17 cellular contexts compared by ENCODE assay signal in genomic region chr12:113172185-113172584, GRCh38.
A peak's percentile ranks its signal among the peaks of the same experiment; 100 is the strongest.
DNase-seq lines count a peak whose midpoint lies in the region; TF ChIP-seq lines count a peak whose summit lies in the region.
"Had no signal": no experiment of that assay in that cellular context is flagged by ENCODE, and none has a peak within 500 bp of the region (broad histone marks: within the 10 kb centered on the region; RNA-seq: fewer than 3 reads in every experiment).

No MANE protein-coding gene starts in this region.

- H3K9me3 ChIP-seq in BLaER1 (peaks cover 6% of the 10 kb centered on the region), DOHH2 (ENCODE audit: control insufficient read depth, insufficient read depth, low read length) (no peaks in the 10 kb centered on the region), SU-DHL-6 (ENCODE audit: insufficient read depth, low read length) (no peaks in the 10 kb centered on the region), parathyroid adenoma (ENCODE audit: control insufficient read depth, low read length) (no peaks in the 10 kb centered on the region)
- H3K9me3 ChIP-seq: SK-N-SH had no signal

- H3K4me1 ChIP-seq in BLaER1 (peaks cover 84% of the 10 kb centered on the region), DOHH2 (ENCODE audit: control insufficient read depth, low read length) (peaks cover 43% of the 10 kb centered on the region), parathyroid adenoma (peaks cover 20% of the 10 kb centered on the region)

- H2AFZ ChIP-seq in SU-DHL-6 (ENCODE audit: low read depth, low read length, severe bottlenecking) (no peak overlapping the region), parathyroid adenoma (no peak overlapping the region)

- H3K27ac ChIP-seq in BLaER1: peak overlapping the region; percentile 94
- H3K27ac ChIP-seq in DOHH2 (ENCODE audit: low read depth, low read length): peak overlapping the region; percentile 92
- peak overlapping the region; percentile 93 for H3K27ac ChIP-seq in SU-DHL-6 (ENCODE audit: low read depth, low read length)
- peak overlapping the region; percentile 40 for H3K27ac ChIP-seq in parathyroid adenoma

- H3K9me2 ChIP-seq in DOHH2 (replicated peaks; ENCODE audit: control insufficient read depth, low read length): no peaks in the 10 kb centered on the region
- no peaks in the 10 kb centered on the region for H3K9me2 ChIP-seq in SU-DHL-6 (replicated peaks; ENCODE audit: insufficient read depth, low read length)
- H3K9me2 ChIP-seq: SK-N-SH had no signal

- H4K20me1 ChIP-seq in BLaER1 (no peaks in the 10 kb centered on the region), DOHH2 (ENCODE audit: control insufficient read depth, insufficient read depth, low read depth, low read length) (no peaks in the 10 kb centered on the region), SU-DHL-6 (ENCODE audit: low read depth, low read length) (no peaks in the 10 kb centered on the region)

- H3K36me3 ChIP-seq in BLaER1 (peaks cover 85% of the 10 kb centered on the region), DOHH2 (ENCODE audit: control insufficient read depth, low read length) (peaks cover 86% of the 10 kb centered on the region), SU-DHL-6 (ENCODE audit: low read length) (peaks cover 18% of the 10 kb centered on the region), parathyroid adenoma (ENCODE audit: control insufficient read depth, insufficient read depth, low read length) (no peaks in the 10 kb centered on the region)

- H3K4me3 ChIP-seq in BLaER1 (peak overlapping the region; percentile 26; the same call in 1 of the 2 replicates), DOHH2 (ENCODE audit: low read length) (peak overlapping the region; percentile 49), SU-DHL-6 (ENCODE audit: insufficient read depth, low read length, poor library complexity, severe bottlenecking) (no peak overlapping the region), parathyroid adenoma (ENCODE audit: low read depth, low read length) (no peak overlapping the region)

- DNase-seq in stimulated activated naive CD4-positive, alpha-beta T cell (lab: John Stamatoyannopoulos, UW): no peak
- DNase-seq in NCI-H2227 treated with DMSO at 0.1 percent for 48 hours (lab: John Stamatoyannopoulos, UW): no peak
- DNase-seq in activated naive CD4-positive, alpha-beta T cell treated with anti-CD3 and anti-CD28 coated beads, Interleukin-2, amount 50 U/mL, for 16 hours: no peak
- no peak for DNase-seq in activated CD4-positive, CD25-positive, alpha-beta regulatory T cell (lab: John Stamatoyannopoulos, UW)
- DNase-seq: CD4-positive, CD25-positive, alpha-beta regulatory T cell; HCEC 1CT; KG1; NCI-H1048; NCI-H1417; NCI-H1694; NCI-H2029 treated with DMSO at 0.1 percent for 48 hours; NCI-H526 treated with DMSO at 0.1 percent for 48 hours; SK-N-SH had no signal

- TF ChIP-seq CTCF in DOHH2 (IDR thresholded peaks at IDR 0.05; ENCODE audit: low read depth, low read length, poor library complexity, severe bottlenecking) (no peak), SU-DHL-6 (IDR thresholded peaks at IDR 0.05; ENCODE audit: insufficient read depth, low read length, poor library complexity, severe bottlenecking) (no peak), parathyroid adenoma (IDR thresholded peaks at IDR 0.05) (no peak)

- H3K79me2 ChIP-seq in DOHH2 (ENCODE audit: control insufficient read depth, low read length): peaks cover 17% of the 10 kb centered on the region
- H3K79me2 ChIP-seq in SU-DHL-6 (ENCODE audit: insufficient read depth, low read length): no peaks in the 10 kb centered on the region
- peaks cover 3% of the 10 kb centered on the region for H3K79me2 ChIP-seq in parathyroid adenoma

- H3K27me3 ChIP-seq in BLaER1 (no peaks in the 10 kb centered on the region), DOHH2 (ENCODE audit: control insufficient read depth, low read length) (no peaks in the 10 kb centered on the region), SU-DHL-6 (ENCODE audit: low read length) (no peaks in the 10 kb centered on the region), parathyroid adenoma (ENCODE audit: control insufficient read depth, insufficient read depth, low read length) (no peaks in the 10 kb centered on the region)

- H3K4me2 ChIP-seq in BLaER1 (peak overlapping the region; percentile 86), DOHH2 (ENCODE audit: low read length) (peak overlapping the region; percentile 74), SU-DHL-6 (ENCODE audit: low read depth, low read length, poor library complexity, severe bottlenecking) (peak overlapping the region; percentile 52), parathyroid adenoma (ENCODE audit: low read length) (no peak overlapping the region)
- H3K4me2 ChIP-seq: SK-N-SH had no signal

- H3K9ac ChIP-seq in BLaER1 (peak overlapping the region; percentile 79), SU-DHL-6 (ENCODE audit: low read length) (peak overlapping the region; percentile 36; the same call in 1 of the 2 replicates), parathyroid adenoma (no peak overlapping the region)
- H3K9ac ChIP-seq: SK-N-SH had no signal

- H3F3A ChIP-seq in DOHH2 (ENCODE audit: control insufficient read depth, insufficient read depth) (peaks cover 21% of the 10 kb centered on the region), SU-DHL-6 (ENCODE audit: insufficient read depth) (peaks cover 23% of the 10 kb centered on the region)

Comparison
In these comparisons a context has a peak if more than half of its experiments do, and no peak if none do; other contexts are left out.
1. H3K27ac ChIP-seq: peak in every context shown above with its lines; median percentile 94 in BLaER1; 93 in SU-DHL-6; 92 in DOHH2; 40 in parathyroid adenoma.
2. H3K4me3 ChIP-seq: peak in BLaER1 (single experiment) and DOHH2 (single experiment); none in SU-DHL-6 (single experiment) and parathyroid adenoma (single experiment).